ENCODE assay signal across 19 cellular contexts in the genomic region with DNA sequence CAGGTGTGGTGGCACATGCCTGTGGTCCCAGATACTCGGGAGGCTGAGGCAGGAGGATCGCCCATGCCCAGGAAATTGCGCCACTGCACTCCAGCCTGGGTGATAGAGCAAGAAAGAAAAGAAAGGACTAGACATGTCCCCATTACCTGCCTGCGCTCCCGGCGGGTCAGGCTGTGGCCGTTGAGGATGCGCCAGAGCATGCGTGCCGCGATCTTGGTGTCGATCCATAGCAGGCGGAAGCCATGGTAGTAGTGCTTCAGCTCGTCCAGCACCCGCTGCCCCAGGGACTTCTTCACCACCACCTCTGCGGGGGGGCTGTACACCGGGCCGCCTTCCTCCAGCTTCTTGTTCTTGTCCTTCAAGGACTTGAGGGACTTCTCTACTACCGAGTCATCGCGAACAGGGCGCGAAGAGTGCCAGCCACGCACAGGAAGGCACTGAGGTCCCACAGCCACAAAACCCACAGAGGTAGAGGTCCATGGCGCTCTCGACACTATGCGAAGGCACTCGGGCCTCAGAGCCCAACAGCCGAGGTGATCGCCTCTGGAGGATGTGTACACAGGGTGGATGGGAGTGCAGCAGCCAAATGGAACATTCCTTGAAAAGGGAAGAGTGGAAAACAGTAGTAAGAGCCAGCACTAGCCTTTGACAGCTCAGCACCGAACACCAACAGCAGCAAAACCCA.
"Had no signal": no experiment of that assay in that cellular context is flagged by ENCODE, and none has a peak within 500 bp of the region (broad histone marks: within the 10 kb centered on the region; RNA-seq: fewer than 3 reads in every experiment).

No MANE protein-coding gene starts in this region.

- H3K27ac ChIP-seq: cardiac muscle cell, colonic mucosa, pancreas had no signal

- H3K27me3 Mint-ChIP-seq: memory B cell, T-cell, type B pancreatic cell had no signal

- H3K9ac ChIP-seq: SK-N-SH had no signal

- H3K27ac Mint-ChIP-seq: activated T-cell treated with anti-CD3 and anti-CD28 coated beads, Interleukin-2, amount 50 U/mL, for 72 hours; memory B cell; nephron; T-cell; type B pancreatic cell had no signal

- H3K9me3 Mint-ChIP-seq: activated naive CD4-positive, alpha-beta T cell treated with anti-CD3 and anti-CD28 coated beads, Interleukin-2, amount 50 U/mL, for 72 hours; activated T-cell treated with anti-CD3 and anti-CD28 coated beads, Interleukin-2, amount 50 U/mL, for 72 hours; memory B cell; nephron; T-cell; type B pancreatic cell had no signal

- ATAC-seq: activated naive CD4-positive, alpha-beta T cell treated with anti-CD3 and anti-CD28 coated beads, Interleukin-2, amount 50 U/mL, for 72 hours; activated T-cell treated with anti-CD3 and anti-CD28 coated beads, Interleukin-2, amount 50 U/mL, for 72 hours; pancreas; T-cell had no signal

- FAIRE-seq: keratinocyte, pancreas had no signal

- H3K4me2 ChIP-seq: SK-N-SH had no signal

- H3K4me3 ChIP-seq: cardiac muscle cell, colonic mucosa, esophagus muscularis mucosa, left ventricle myocardium inferior, pancreas had no signal

- H3K36me3 ChIP-seq: colonic mucosa had no signal

- H3K4me1 ChIP-seq: colonic mucosa, pancreas had no signal

- H3K9me3 ChIP-seq: colonic mucosa, esophagus muscularis mucosa, left ventricle myocardium inferior, pancreas, SK-N-SH had no signal

- H3K4me1 Mint-ChIP-seq: memory B cell had no signal

- H3K27me3 ChIP-seq: cardiac muscle cell, colonic mucosa, esophagus muscularis mucosa, pancreas had no signal

- H3K4me3 Mint-ChIP-seq: activated T-cell treated with anti-CD3 and anti-CD28 coated beads, Interleukin-2, amount 50 U/mL, for 72 hours; memory B cell; nephron; T-cell; type B pancreatic cell had no signal

- DNase-seq: activated CD4-positive, CD25-positive, alpha-beta regulatory T cell treated with anti-CD3 and anti-CD28 coated beads, Interleukin-2, amount 50 U/mL, for 72 hours; activated gamma-delta T cell; activated T-cell treated with anti-CD3 and anti-CD28 coated beads, Interleukin-2, amount 50 U/mL, for 72 hours; colonic mucosa; hippocampal formation; left ventricle myocardium inferior; pancreas; SK-N-SH; stimulated activated CD4-positive, alpha-beta T cell treated with anti-CD3 and anti-CD28 coated beads, Interleukin-4, amount 100 ng/mL, for 24 hours; stimulated activated naive CD4-positive, alpha-beta T cell treated with Interleukin-2 at 50 U/mL for 16 hours; substantia nigra; T-cell had no signal
